ENCODE assay signal across 22 cellular contexts in the genomic region with DNA sequence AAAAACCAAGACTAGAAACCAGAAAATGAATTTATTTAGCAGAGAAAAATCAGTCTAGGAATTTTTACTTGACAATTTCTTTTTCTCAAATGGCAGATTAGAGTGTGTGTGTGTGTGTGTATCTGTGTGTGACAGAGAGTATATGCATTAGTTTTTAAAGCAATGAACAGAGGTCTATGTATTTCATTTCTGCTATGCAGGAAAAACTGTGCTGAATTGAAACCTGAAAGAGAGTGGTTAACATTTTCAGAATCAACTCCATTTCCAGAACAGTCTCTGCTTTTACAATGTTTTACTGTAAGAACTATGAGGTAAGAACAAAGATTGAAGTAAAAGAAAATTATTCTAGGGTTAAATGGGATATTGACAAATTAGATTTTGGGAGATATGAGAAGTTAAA.
DNase-seq lines count a peak whose midpoint lies in the region; ATAC-seq, FAIRE-seq and TF ChIP-seq lines count a peak whose summit lies in the region.
"Had no signal": no experiment of that assay in that cellular context is flagged by ENCODE, and none has a peak within 500 bp of the region (broad histone marks: within the 10 kb centered on the region; RNA-seq: fewer than 3 reads in every experiment).

No MANE protein-coding gene starts in this region.

- H3K79me2 ChIP-seq in MM.1S (ENCODE audit: low read length) = no peaks in the 10 kb centered on the region

- TF ChIP-seq POLR2A in GM12891 (IDR thresholded peaks at IDR 0.05; ENCODE audit: low read depth, low read length) = no peak

- H3K4me3 ChIP-seq in MM.1S (ENCODE audit: low read length) = no peak overlapping the region

- in situ Hi-C loops in GM13977 (cut with MboI; ENCODE audit: low pct_unique_long_range_greater_than_20kb, low sequenced_read_pairs, unreplicated experiment) = no loop called here

- no peaks in the 10 kb centered on the region for H4K20me1 ChIP-seq in MM.1S (ENCODE audit: insufficient read depth, low read length)

- no peak overlapping the region; the same call in 1 of the 2 replicates for H3K4me2 ChIP-seq in MM.1S (ENCODE audit: low read depth, low read length)

- peak; percentile 31 for DNase-seq in MM.1S
- DNase-seq in OCI-M1 (lab: John Stamatoyannopoulos, UW) = no peak
- DNase-seq in GM12891 (ENCODE audit: insufficient read length, low spot score) = no peak
- no peak for DNase-seq in activated CD4-positive, CD25-positive, alpha-beta regulatory T cell treated with anti-CD3 and anti-CD28 coated beads, Interleukin-2, amount 50 U/mL, for 72 hours
- DNase-seq in GM13977 (ENCODE audit: low spot score) = no peak
- DNase-seq: Caco-2; CD8-positive, alpha-beta T cell; HCEC 1CT; Kasumi-1; NCI-H1105 treated with DMSO at 0.1 percent for 48 hours; NCI-H146; NCI-H1930; NCI-H2227 treated with DMSO at 0.1 percent for 48 hours; NCI-H526 treated with DMSO at 0.1 percent for 48 hours; SHP77 treated with DMSO at 0.1 percent for 48 hours; T-helper 1 cell had no signal

- H3K27me3 ChIP-seq in MM.1S (replicated peaks; ENCODE audit: insufficient read depth, low read length) = no peaks in the 10 kb centered on the region

- no peak for FAIRE-seq in GM12891 (lab: Jason Lieb, UNC)
- FAIRE-seq: G401.6, HepG2 had no signal

- peaks cover 26% of the 10 kb centered on the region for H3K4me1 ChIP-seq in MM.1S (ENCODE audit: low read length)
- H3K4me1 ChIP-seq: Caco-2 had no signal

- ATAC-seq in GM18867 (IDR thresholded peaks at IDR 0.05; ENCODE audit: unreplicated experiment) (peak; percentile 63), HG02943 (IDR thresholded peaks at IDR 0.05; ENCODE audit: low read depth, unreplicated experiment) (peak; percentile 48)
- ATAC-seq: CD8-positive, alpha-beta T cell; HepG2; Panc1 had no signal

- no peaks in the 10 kb centered on the region for H3K9me3 ChIP-seq in MM.1S (replicated peaks; ENCODE audit: insufficient read depth, low read length)
- H3K9me3 ChIP-seq: Caco-2 had no signal

- no peaks in the 10 kb centered on the region for H3K9me2 ChIP-seq in MM.1S (replicated peaks; ENCODE audit: insufficient read depth, low read length)

- H2AFZ ChIP-seq in MM.1S (ENCODE audit: low read length) = no peak overlapping the region

- TF ChIP-seq CTCF in MM.1S (IDR thresholded peaks at IDR 0.05; ENCODE audit: low read length) = no peak
- TF ChIP-seq CTCF in GM13977 (IDR thresholded peaks at IDR 0.05; ENCODE audit: extremely low read depth, insufficient read depth, missing control alignments) = no peak

- H3K36me3 ChIP-seq in MM.1S (replicated peaks; ENCODE audit: insufficient read depth, low read length) = no peaks in the 10 kb centered on the region

- no peak overlapping the region for H3K27ac ChIP-seq in MM.1S (ENCODE audit: low read length)
- H3K27ac ChIP-seq: C4-2B had no signal

- no peak overlapping the region for H3K9ac ChIP-seq in MM.1S (ENCODE audit: low read length)

- H3F3A ChIP-seq in MM.1S (ENCODE audit: insufficient read depth, low read length) = peaks cover 22% of the 10 kb centered on the region

TF ChIP-seq in GM12891, 5 proteins besides CTCF, POLR2A, EP300 and RAD21:
- TF ChIP-seq POU2F2 (IDR thresholded peaks at IDR 0.05; ENCODE audit: low read depth, low read length) (no peak), TAF1 (IDR thresholded peaks at IDR 0.05; ENCODE audit: low read depth, low read length) (no peak), POLR2AphosphoS5 (IDR thresholded peaks at IDR 0.05; ENCODE audit: low read depth, low read length) (no peak), SPI1 (IDR thresholded peaks at IDR 0.05; ENCODE audit: low read depth, low read length) (no peak), PAX5 (IDR thresholded peaks at IDR 0.05; ENCODE audit: insufficient read depth, low read length, severe bottlenecking) (no peak)
TF ChIP-seq in GM12891: peak in this region for 0.
